ENCODE assay signal across 8 cellular contexts in genomic region chr21:25638634-25639166, GRCh38. TPM values are rescaled to one million over a fixed set of nuclear protein-coding genes. Genes with fewer than 3 reads are reported as not detected.
DNase-seq lines count a peak whose midpoint lies in the region; ATAC-seq lines count a peak whose summit lies in the region.

No MANE protein-coding gene starts in this region.

- ATAC-seq in GM18499 (IDR thresholded peaks at IDR 0.05; ENCODE audit: insufficient read depth, unreplicated experiment) (peak; percentile 20), HG02798 (IDR thresholded peaks at IDR 0.05; ENCODE audit: poor library complexity, unreplicated experiment) (peak; percentile 23)
- no peak for ATAC-seq in activated T-helper 17 cell treated with anti-CD3 and anti-CD28 coated beads, Interleukin-2, amount 50 U/mL, for 72 hours (replicated peaks)
- no peak for ATAC-seq in stimulated activated memory B cell treated with anti-CD40 and anti-IgM and Interleukin-4, amounts not matched to agents 10 μg/mL and 1 μg/mL and 100 μg/mL, for 72 hours

- H3K27ac Mint-ChIP-seq in activated T-helper 17 cell treated with anti-CD3 and anti-CD28 coated beads, Interleukin-2, amount 50 U/mL, for 72 hours, result peak overlapping the region; percentile 69
- peak overlapping the region; percentile 80 for H3K27ac Mint-ChIP-seq in stimulated activated memory B cell treated with anti-CD40 and anti-IgM and Interleukin-4, amounts not matched to agents 10 μg/mL and 1 μg/mL and 100 μg/mL, for 72 hours

- WGBS in iPS DF 6.9 (ENCODE audit: insufficient coverage, insufficient read length), result no CpG with 5 or more reads among the region's 10 CpGs

- no peaks in the 10 kb centered on the region for H3K9me3 Mint-ChIP-seq in activated T-helper 17 cell treated with anti-CD3 and anti-CD28 coated beads, Interleukin-2, amount 50 U/mL, for 72 hours
- H3K9me3 Mint-ChIP-seq in stimulated activated memory B cell treated with anti-CD40 and anti-IgM and Interleukin-4, amounts not matched to agents 10 μg/mL and 1 μg/mL and 100 μg/mL, for 72 hours, result no peaks in the 10 kb centered on the region

- peaks cover 17% of the 10 kb centered on the region for H3K4me1 Mint-ChIP-seq in activated T-helper 17 cell treated with anti-CD3 and anti-CD28 coated beads, Interleukin-2, amount 50 U/mL, for 72 hours
- peaks cover 31% of the 10 kb centered on the region for H3K4me1 Mint-ChIP-seq in stimulated activated memory B cell treated with anti-CD40 and anti-IgM and Interleukin-4, amounts not matched to agents 10 μg/mL and 1 μg/mL and 100 μg/mL, for 72 hours

- H3K4me3 Mint-ChIP-seq in activated T-helper 17 cell treated with anti-CD3 and anti-CD28 coated beads, Interleukin-2, amount 50 U/mL, for 72 hours, result peak overlapping the region; percentile 82
- H3K4me3 Mint-ChIP-seq in stimulated activated memory B cell treated with anti-CD40 and anti-IgM and Interleukin-4, amounts not matched to agents 10 μg/mL and 1 μg/mL and 100 μg/mL, for 72 hours, result peak overlapping the region; percentile 85

- no peaks in the 10 kb centered on the region for H3K36me3 Mint-ChIP-seq in activated T-helper 17 cell treated with anti-CD3 and anti-CD28 coated beads, Interleukin-2, amount 50 U/mL, for 72 hours (ENCODE audit: low read depth)
- no peaks in the 10 kb centered on the region for H3K36me3 Mint-ChIP-seq in stimulated activated memory B cell treated with anti-CD40 and anti-IgM and Interleukin-4, amounts not matched to agents 10 μg/mL and 1 μg/mL and 100 μg/mL, for 72 hours

- no peak overlapping the region for H3K27ac ChIP-seq in iPS DF 6.9 (ENCODE audit: low read length)

- peaks cover 35% of the 10 kb centered on the region for H3K27me3 Mint-ChIP-seq in activated T-helper 17 cell treated with anti-CD3 and anti-CD28 coated beads, Interleukin-2, amount 50 U/mL, for 72 hours
- H3K27me3 Mint-ChIP-seq in stimulated activated memory B cell treated with anti-CD40 and anti-IgM and Interleukin-4, amounts not matched to agents 10 μg/mL and 1 μg/mL and 100 μg/mL, for 72 hours, result peaks cover 47% of the 10 kb centered on the region

- no peak for DNase-seq in iPS DF 6.9 (ENCODE audit: low read depth, low spot score)
- no peak for DNase-seq in mucosa of gallbladder (ENCODE audit: low spot score)
- DNase-seq in OCI-M2 (lab: John Stamatoyannopoulos, UW; ENCODE audit: unreplicated experiment), result no peak
- DNase-seq in DMS53 (lab: John Stamatoyannopoulos, UW), result no peak

- H3K36me3 ChIP-seq in iPS DF 6.9 (ENCODE audit: control insufficient read depth, insufficient read depth, low read length), result no peaks in the 10 kb centered on the region

- no peaks in the 10 kb centered on the region for H3K9me3 ChIP-seq in iPS DF 6.9 (ENCODE audit: control insufficient read depth, insufficient read depth, low read length)

- peak overlapping the region; percentile 67; the same call in 1 of the 2 replicates for H3K4me3 ChIP-seq in iPS DF 6.9 (ENCODE audit: low read length)

- no peaks in the 10 kb centered on the region for H3K27me3 ChIP-seq in iPS DF 6.9 (ENCODE audit: control insufficient read depth, insufficient read depth, low read length)

- H3K4me1 ChIP-seq in iPS DF 6.9 (ENCODE audit: control insufficient read depth, insufficient read depth, low read length), result no peaks in the 10 kb centered on the region

RNA-seq across cellular contexts. Expression of gene JAM2, which starts 0.4 kb away (rescaled TPM):
- total RNA-seq in activated T-helper 17 cell treated with anti-CD3 and anti-CD28 coated beads, Interleukin-2, amount 50 U/mL, for 72 hours, result 1 to 10 TPM in 1 of 2 donors, under 1 TPM in 1; 0.28 to 2.6 TPM
- total RNA-seq in mucosa of gallbladder, result 27.4 TPM

RNA-seq across cellular contexts. Expression of gene MRPL39, which starts 31.4 kb away (rescaled TPM):
- total RNA-seq in activated T-helper 17 cell treated with anti-CD3 and anti-CD28 coated beads, Interleukin-2, amount 50 U/mL, for 72 hours, result 10 to 100 TPM; 43.5 to 55.7 TPM
- total RNA-seq in mucosa of gallbladder, result 17.4 TPM

Comparison
In these comparisons a context has a peak if more than half of its experiments do, and no peak if none do; other contexts are left out.
1. ATAC-seq: peak in GM18499 (single experiment) and HG02798 (single experiment); none in activated T-helper 17 cell treated with anti-CD3 and anti-CD28 coated beads, Interleukin-2, amount 50 U/mL, for 72 hours (single experiment) and stimulated activated memory B cell treated with anti-CD40 and anti-IgM and Interleukin-4, amounts not matched to agents 10 μg/mL and 1 μg/mL and 100 μg/mL, for 72 hours (single experiment).